22 cellular contexts compared by ENCODE assay signal in the genomic region with DNA sequence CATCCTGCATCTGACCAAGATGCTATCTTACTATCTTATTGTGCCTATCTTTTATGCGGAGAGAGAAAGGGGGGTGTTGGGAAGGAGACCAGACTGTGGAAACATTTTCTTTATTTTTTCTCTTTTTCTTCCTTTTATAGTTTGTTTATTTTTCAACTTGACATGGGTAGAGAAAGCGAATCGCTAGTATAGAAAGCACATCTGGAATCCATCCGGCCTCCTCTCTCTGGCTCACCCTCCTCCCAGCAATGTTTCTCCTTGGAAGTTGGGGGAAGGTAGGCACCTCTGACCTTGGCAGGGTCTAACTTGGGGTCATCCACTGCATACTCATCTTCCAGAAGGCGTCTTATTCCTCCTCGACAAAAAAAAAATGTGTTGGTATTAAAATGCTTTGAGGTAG. TPM values are rescaled to one million over a fixed set of nuclear protein-coding genes. Genes with fewer than 3 reads are reported as not detected.
A peak's percentile ranks its signal among the peaks of the same experiment; 100 is the strongest.
DNase-seq lines count a peak whose midpoint lies in the region; ATAC-seq and TF ChIP-seq lines count a peak whose summit lies in the region.
"Had no signal": no experiment of that assay in that cellular context is flagged by ENCODE, and none has a peak within 500 bp of the region (broad histone marks: within the 10 kb centered on the region; RNA-seq: fewer than 3 reads in every experiment).

No MANE protein-coding gene starts in this region.

- no peak for TF ChIP-seq POLR2A in adrenal gland (IDR thresholded peaks at IDR 0.05)
- TF ChIP-seq POLR2A in esophagus squamous epithelium (IDR thresholded peaks at IDR 0.05): no peak

- 54 to 62% (median 56%) methylated on average over 6 of the region's 6 CpGs for WGBS in adrenal gland, 4 donors
- WGBS in esophagus squamous epithelium, 2 donors: 65 to 71% methylated on average over 6 of the region's 6 CpGs

- peaks cover 25% of the 10 kb centered on the region for H3K36me3 Mint-ChIP-seq in nephron progenitor cell (ENCODE audit: low read depth)
- H3K36me3 Mint-ChIP-seq in type B pancreatic cell: peaks cover 24% of the 10 kb centered on the region
- H3K36me3 Mint-ChIP-seq in activated naive CD8-positive, alpha-beta T cell treated with anti-CD3 and anti-CD28 coated beads, Interleukin-2, amount 50 U/mL, for 24 hours (ENCODE audit: low read depth): no peaks in the 10 kb centered on the region
- H3K36me3 Mint-ChIP-seq: CD4-positive, alpha-beta memory T cell; IgD-negative memory B cell had no signal

- H3K27me3 Mint-ChIP-seq in nephron progenitor cell (ENCODE audit: low read depth, poor library complexity) (peaks cover 3% of the 10 kb centered on the region), type B pancreatic cell (peaks cover 18% of the 10 kb centered on the region)
- H3K27me3 Mint-ChIP-seq in activated naive CD8-positive, alpha-beta T cell treated with anti-CD3 and anti-CD28 coated beads, Interleukin-2, amount 50 U/mL, for 24 hours: peaks cover 39% of the 10 kb centered on the region

- H3K9me3 ChIP-seq in adrenal gland (replicated peaks in 1 of 3) (no peaks in the 10 kb centered on the region), esophagus squamous epithelium (no peaks in the 10 kb centered on the region)

- peak overlapping the region in 1 of 4 donors; percentile 88 for H3K4me3 ChIP-seq in adrenal gland
- peak overlapping the region in 1 of 4 donors; percentile 80 for H3K4me3 ChIP-seq in esophagus squamous epithelium
- H3K4me3 ChIP-seq: PC-9 had no signal

- peaks cover 6% of the 10 kb centered on the region for H3K27me3 ChIP-seq in adrenal gland
- peaks cover 0 to 28% (median 0%) of the 10 kb centered on the region in 4 donors for H3K27me3 ChIP-seq in esophagus squamous epithelium
- H3K27me3 ChIP-seq: foreskin keratinocyte had no signal

- ATAC-seq in activated naive CD8-positive, alpha-beta T cell treated with anti-CD3 and anti-CD28 coated beads, Interleukin-2, amount 50 U/mL, for 24 hours: no peak
- ATAC-seq: foreskin keratinocyte, left ventricle myocardium superior, sciatic nerve had no signal

- intact Hi-C loops in adrenal gland (cut with DNase I) (no loop called here), esophagus squamous epithelium (cut with DNase I) (no loop called here)

- H3K27ac ChIP-seq in adrenal gland: peak overlapping the region in 3 of 5 donors; percentile 28 to 71 (median 64)
- peak overlapping the region in 3 of 4 donors; percentile 69 to 76 (median 69) for H3K27ac ChIP-seq in esophagus squamous epithelium
- H3K27ac ChIP-seq: foreskin keratinocyte, PC-9 had no signal

- no peaks in the 10 kb centered on the region for H3K9me3 Mint-ChIP-seq in nephron progenitor cell
- H3K9me3 Mint-ChIP-seq in type B pancreatic cell: no peaks in the 10 kb centered on the region
- no peaks in the 10 kb centered on the region for H3K9me3 Mint-ChIP-seq in activated naive CD8-positive, alpha-beta T cell treated with anti-CD3 and anti-CD28 coated beads, Interleukin-2, amount 50 U/mL, for 24 hours
- H3K9me3 Mint-ChIP-seq: activated T-cell treated with anti-CD3 and anti-CD28 coated beads, Interleukin-2, amount 50 U/mL, for 24 hours; CD4-positive, alpha-beta memory T cell; IgD-negative memory B cell; stimulated activated naive CD8-positive, alpha-beta T cell treated with anti-CD3 and anti-CD28 coated beads, Interleukin-15, Interleukin-2, amounts not matched to agents 100 ng/mL and 50 ng/mL, for 24 hours had no signal

- H3K4me1 Mint-ChIP-seq in nephron progenitor cell: peaks cover 80% of the 10 kb centered on the region
- peaks cover 34% of the 10 kb centered on the region for H3K4me1 Mint-ChIP-seq in type B pancreatic cell (ENCODE audit: unreplicated experiment)
- peaks cover 5% of the 10 kb centered on the region for H3K4me1 Mint-ChIP-seq in activated naive CD8-positive, alpha-beta T cell treated with anti-CD3 and anti-CD28 coated beads, Interleukin-2, amount 50 U/mL, for 24 hours

- H3K36me3 ChIP-seq in adrenal gland (replicated peaks in 1 of 2): peaks cover 0 to 4% of the 10 kb centered on the region in 2 donors
- no peaks in the 10 kb centered on the region for H3K36me3 ChIP-seq in esophagus squamous epithelium

- DNase-seq in adrenal gland (no peak), esophagus squamous epithelium (lab: John Stamatoyannopoulos, UW) (no peak), nephron progenitor cell (no peak), type B pancreatic cell (ENCODE audit: extremely low spot score, unreplicated experiment) (peak; percentile 11), OCI-M1 (lab: John Stamatoyannopoulos, UW) (no peak), DMS79 (lab: John Stamatoyannopoulos, UW) (no peak)
- DNase-seq in activated CD4-positive, alpha-beta T cell treated with anti-CD3 and anti-CD28 coated beads, Interleukin-2, amount 50 U/mL, for 48 hours: no peak
- no peak for DNase-seq in activated naive CD8-positive, alpha-beta T cell treated with anti-CD3 and anti-CD28 coated beads, Interleukin-2, amount 50 U/mL, for 24 hours
- DNase-seq: activated gamma-delta T cell treated with Interleukin-2 at 50 U/mL for 16 hours; activated T-cell treated with anti-CD3 and anti-CD28 coated beads, Interleukin-2, amount 50 U/mL, for 24 hours; CD4-positive, alpha-beta memory T cell; foreskin keratinocyte; left ventricle myocardium superior; NCI-H1105; NCI-H2029; NCI-H345; PC-9; Right ventricle myocardium superior; trophoblast cell had no signal

- peaks cover 19 to 65% of the 10 kb centered on the region in 2 donors for H3K4me1 ChIP-seq in adrenal gland (replicated peaks in 1 of 2)
- H3K4me1 ChIP-seq in esophagus squamous epithelium: peaks cover 7 to 85% (median 13%) of the 10 kb centered on the region in 3 donors
- H3K4me1 ChIP-seq: foreskin keratinocyte had no signal

- TF ChIP-seq CTCF in adrenal gland (IDR thresholded peaks at IDR 0.05) (no peak), esophagus squamous epithelium (IDR thresholded peaks at IDR 0.05) (no peak), nephron progenitor cell (IDR thresholded peaks at IDR 0.05) (no peak), type B pancreatic cell (conservative IDR thresholded peaks at IDR 0.05) (no peak)

- H3K4me3 Mint-ChIP-seq in nephron progenitor cell: peak overlapping the region; percentile 23
- peak overlapping the region; percentile 95 for H3K4me3 Mint-ChIP-seq in type B pancreatic cell
- no peak overlapping the region for H3K4me3 Mint-ChIP-seq in activated naive CD8-positive, alpha-beta T cell treated with anti-CD3 and anti-CD28 coated beads, Interleukin-2, amount 50 U/mL, for 24 hours
- H3K4me3 Mint-ChIP-seq: activated T-cell treated with anti-CD3 and anti-CD28 coated beads, Interleukin-2, amount 50 U/mL, for 24 hours; CD4-positive, alpha-beta memory T cell; IgD-negative memory B cell; stimulated activated naive CD8-positive, alpha-beta T cell treated with anti-CD3 and anti-CD28 coated beads, Interleukin-15, Interleukin-2, amounts not matched to agents 100 ng/mL and 50 ng/mL, for 24 hours had no signal

- H3K27ac Mint-ChIP-seq in nephron progenitor cell (no peak overlapping the region), type B pancreatic cell (no peak overlapping the region)
- H3K27ac Mint-ChIP-seq in activated naive CD8-positive, alpha-beta T cell treated with anti-CD3 and anti-CD28 coated beads, Interleukin-2, amount 50 U/mL, for 24 hours: no peak overlapping the region
- H3K27ac Mint-ChIP-seq: activated T-cell treated with anti-CD3 and anti-CD28 coated beads, Interleukin-2, amount 50 U/mL, for 24 hours; CD4-positive, alpha-beta memory T cell; IgD-negative memory B cell; stimulated activated naive CD8-positive, alpha-beta T cell treated with anti-CD3 and anti-CD28 coated beads, Interleukin-15, Interleukin-2, amounts not matched to agents 100 ng/mL and 50 ng/mL, for 24 hours had no signal

RNA-seq across cellular contexts. Expression of a gene that starts 3.9 kb away (rescaled TPM):
- total RNA-seq in adrenal gland: 100 to 1,000 TPM in 1 of 8 donors, 10 to 100 TPM in 7; 44.1 to 108 (median 66.6) TPM
- 10 to 100 TPM; 14.1 to 85.6 (median 17.4) TPM for polyA plus RNA-seq in adrenal gland
- 10 to 100 TPM in 1 of 4 donors, 1 to 10 TPM in 3; 1.3 to 14.3 (median 6.8) TPM for total RNA-seq in esophagus squamous epithelium
- 9.3 and 37.9 TPM in 2 replicates for total RNA-seq in type B pancreatic cell (ENCODE audit: low replicate concordance)
- total RNA-seq: CD4-positive, alpha-beta memory T cell had no signal
- polyA plus RNA-seq: CD4-positive, alpha-beta memory T cell; IgD-negative memory B cell had no signal
